25 cellular contexts compared by ENCODE assay signal in the genomic region with DNA sequence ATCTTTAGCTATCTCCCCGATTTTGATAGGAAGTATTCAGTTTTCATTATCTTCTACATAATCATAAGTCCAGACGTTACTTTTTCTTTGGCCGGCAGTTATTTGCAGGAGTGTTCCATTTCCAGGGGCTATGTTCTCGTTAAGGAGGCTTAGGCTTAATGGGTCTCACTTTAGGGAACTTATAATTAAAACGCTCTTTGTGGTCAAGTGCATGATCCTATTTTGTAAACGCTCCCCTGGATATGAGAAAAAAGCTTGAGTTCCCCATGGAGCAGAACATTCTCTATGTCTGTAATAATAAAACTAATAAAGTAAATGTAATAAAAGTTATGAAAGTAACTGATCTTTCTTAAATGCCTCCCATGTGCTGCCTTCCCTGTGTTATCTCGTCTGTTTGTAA. TPM values are rescaled to one million over a fixed set of nuclear protein-coding genes. Genes with fewer than 3 reads are reported as not detected.
"Had no signal": no experiment of that assay in that cellular context is flagged by ENCODE, and none has a peak within 500 bp of the region (broad histone marks: within the 10 kb centered on the region; RNA-seq: fewer than 3 reads in every experiment).

No MANE protein-coding gene starts in this region.

- H3K9me3 Mint-ChIP-seq: activated CD8-positive, alpha-beta T cell treated with anti-CD3 and anti-CD28 coated beads for 36 hours; activated T-helper 2 cell treated with anti-CD3 and anti-CD28 coated beads, Interferon-gamma antibody, Interleukin-2, Interleukin-4, amounts not matched to agents 10 μg/mL and 5 μg/mL and 100 μg/mL, durations not matched to agents 14 hours and 24 hours and 36 hours had no signal

- H3K27ac Mint-ChIP-seq: activated CD8-positive, alpha-beta T cell treated with anti-CD3 and anti-CD28 coated beads for 36 hours; activated naive CD8-positive, alpha-beta T cell treated with anti-CD3 and anti-CD28 coated beads, Interleukin-2, amount 10 ng/mL, durations not matched to agents 7 days and 5 days; activated T-cell treated with anti-CD3 and anti-CD28 coated beads, Interleukin-2, amount 50 U/mL, for 72 hours; activated T-helper 2 cell treated with anti-CD3 and anti-CD28 coated beads, Interferon-gamma antibody, Interleukin-2, Interleukin-4, amounts not matched to agents 10 μg/mL and 5 μg/mL and 100 μg/mL, durations not matched to agents 14 hours and 24 hours and 36 hours had no signal

- H3K4me3 Mint-ChIP-seq: activated CD8-positive, alpha-beta T cell treated with anti-CD3 and anti-CD28 coated beads for 36 hours; activated naive CD8-positive, alpha-beta T cell treated with anti-CD3 and anti-CD28 coated beads, Interleukin-2, amount 10 ng/mL, durations not matched to agents 7 days and 5 days; activated T-cell treated with anti-CD3 and anti-CD28 coated beads, Interleukin-2, amount 50 U/mL, for 72 hours had no signal

- H3K27me3 Mint-ChIP-seq: activated CD8-positive, alpha-beta T cell treated with anti-CD3 and anti-CD28 coated beads for 36 hours; activated naive CD8-positive, alpha-beta T cell treated with anti-CD3 and anti-CD28 coated beads, Interleukin-2, amount 10 ng/mL, durations not matched to agents 7 days and 5 days had no signal

- DNase-seq: activated CD4-positive, alpha-beta T cell treated with anti-CD3 and anti-CD28 coated beads for 4 hours; activated CD8-positive, alpha-beta memory T cell treated with anti-CD3 and anti-CD28 coated beads, Interleukin-2, amount 50 U/mL, for 4 hours; activated CD8-positive, alpha-beta T cell treated with anti-CD3 and anti-CD28 coated beads for 36 hours; activated naive CD4-positive, alpha-beta T cell treated with anti-CD3 and anti-CD28 coated beads, Interleukin-2, amount 50 U/mL, for 16 hours; activated naive CD8-positive, alpha-beta T cell treated with anti-CD3 and anti-CD28 coated beads, Interleukin-2, amount 10 ng/mL, durations not matched to agents 7 days and 5 days; activated T-cell treated with anti-CD3 and anti-CD28 coated beads, Interleukin-2, amount 50 U/mL, for 72 hours; adrenal gland; anterior cingulate cortex; caudate nucleus; Karpas-422; MM.1S; NCI-H1105 treated with DMSO at 0.1 percent for 48 hours; NCI-H146; NCI-H187 treated with DMSO at 0.1 percent for 48 hours; NCI-H2081 treated with DMSO at 0.1 percent for 48 hours; NCI-H446 treated with DMSO at 0.1 percent for 48 hours; NCI-H524 treated with DMSO at 0.1 percent for 48 hours; NCI-H748 treated with DMSO at 0.1 percent for 48 hours; RPMI8226; T1000 had no signal

- H3K4me1 Mint-ChIP-seq: activated naive CD8-positive, alpha-beta T cell treated with anti-CD3 and anti-CD28 coated beads, Interleukin-2, amount 10 ng/mL, durations not matched to agents 7 days and 5 days had no signal

- H3K27ac ChIP-seq: adrenal gland, breast epithelium, coronary artery, SK-N-MC had no signal

RNA-seq across cellular contexts. Expression of gene GPR153, which starts 48.7 kb away (rescaled TPM):
- total RNA-seq: OCI-LY7 had no signal
